2 cellular contexts compared by ENCODE assay signal in the genomic region with DNA sequence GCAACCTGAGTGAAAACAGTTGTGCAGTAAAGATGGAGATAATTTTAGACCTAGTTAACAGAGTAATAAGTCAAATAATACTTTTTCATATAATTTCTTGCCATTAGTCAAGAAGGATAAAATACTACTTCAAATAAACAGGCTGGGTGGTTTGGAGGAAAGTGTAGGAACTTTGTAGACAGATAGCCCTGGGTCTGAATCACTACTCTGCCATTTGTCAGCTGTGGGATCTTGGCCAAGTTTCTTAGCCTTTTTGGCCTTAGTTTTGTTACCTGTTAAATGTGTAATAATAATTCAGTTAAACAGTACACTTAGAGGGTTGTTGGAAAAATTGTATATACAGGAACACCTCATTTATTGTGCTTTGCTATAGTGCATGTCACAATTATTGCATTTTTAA.
TF ChIP-seq lines count a peak whose summit lies in the region.

No MANE protein-coding gene starts in this region.

TF ChIP-seq in IMR-90, 13 proteins besides CTCF, POLR2A, EP300 and RAD21:
- TF ChIP-seq BHLHE40 (IDR thresholded peaks at IDR 0.05; ENCODE audit: low read depth, low read length) (no peak), ELK1 (IDR thresholded peaks at IDR 0.05; ENCODE audit: borderline replicate concordance, low read depth, low read length) (no peak), MAFK (IDR thresholded peaks at IDR 0.05; ENCODE audit: low read depth, low read length) (no peak), SMC3 (IDR thresholded peaks at IDR 0.05; ENCODE audit: low read depth, low read length) (no peak), CHD1 (IDR thresholded peaks at IDR 0.05; ENCODE audit: low read depth, low read length) (no peak), USF2 (IDR thresholded peaks at IDR 0.05; ENCODE audit: low read depth, low read length) (no peak), MXI1 (IDR thresholded peaks at IDR 0.05; ENCODE audit: borderline replicate concordance, low read depth, low read length) (no peak), NFE2L2 (IDR thresholded peaks at IDR 0.05; ENCODE audit: low read depth, low read length) (no peak), CEBPB (IDR thresholded peaks at IDR 0.05; ENCODE audit: low read depth, low read length) (no peak), RCOR1 (IDR thresholded peaks at IDR 0.05; ENCODE audit: insufficient replicate concordance, low read length) (no peak), FOS (IDR thresholded peaks at IDR 0.05; ENCODE audit: low read depth, low read length) (no peak), MAZ (IDR thresholded peaks at IDR 0.05; ENCODE audit: borderline replicate concordance, low read depth, low read length) (no peak), RFX5 (IDR thresholded peaks at IDR 0.05; ENCODE audit: low read depth, low read length) (no peak)
TF ChIP-seq in IMR-90: peak in this region for 0.

TF ChIP-seq in SK-N-SH, 30 proteins besides CTCF, POLR2A, EP300 and RAD21:
- TF ChIP-seq YY1 (IDR thresholded peaks at IDR 0.05; ENCODE audit: low read depth), result no peak
- 0 out of 2 replicates have a peak, but pooled peaks have one; percentile 10 for TF ChIP-seq PBX3 (IDR thresholded peaks at IDR 0.05)
- TF ChIP-seq NFIC (IDR thresholded peaks at IDR 0.05; ENCODE audit: borderline replicate concordance), result peak; percentile 62
